In genomic region chr13:73898276-73898675, GRCh38 we compare ENCODE assay signal across 19 cellular contexts.
A peak's percentile ranks its signal among the peaks of the same experiment; 100 is the strongest.
DNase-seq lines count a peak whose midpoint lies in the region; TF ChIP-seq lines count a peak whose summit lies in the region.
"Had no signal": no experiment of that assay in that cellular context is flagged by ENCODE, and none has a peak within 500 bp of the region (broad histone marks: within the 10 kb centered on the region; RNA-seq: fewer than 3 reads in every experiment).

No MANE protein-coding gene starts in this region.

- no peaks in the 10 kb centered on the region for H3K27me3 ChIP-seq in BE2C
- H3K27me3 ChIP-seq: tibial artery had no signal

- H3K36me3 ChIP-seq in BE2C, result no peaks in the 10 kb centered on the region
- H3K36me3 ChIP-seq: prostate gland, tibial artery had no signal

- no peak overlapping the region for H3K4me3 ChIP-seq in BE2C (ENCODE audit: low read depth, low read length)
- H3K4me3 ChIP-seq: prostate gland, tibial artery had no signal

- H3K4me1 ChIP-seq in BE2C, result peaks cover 47% of the 10 kb centered on the region
- H3K4me1 ChIP-seq: Caco-2, prostate gland had no signal

- no peaks in the 10 kb centered on the region for H3K9me3 ChIP-seq in BE2C
- H3K9me3 ChIP-seq: Caco-2, prostate gland, tibial artery had no signal

- DNase-seq in BE2C (peak; percentile 20), GM04504 (ENCODE audit: low read depth) (peak; percentile 21), RPMI7951 (ENCODE audit: low read depth) (peak; percentile 57), left kidney (ENCODE audit: low read depth, low spot score) (peak; percentile 20), HPDE6-E6E7 (ENCODE audit: extremely low spot score) (no peak), HuH-7 (ENCODE audit: low spot score) (no peak)
- no peak for DNase-seq in stimulated activated CD4-positive, alpha-beta T cell treated with anti-CD3 and anti-CD28 coated beads, Interleukin-12 subunit alpha, Interleukin-12 subunit beta, amount 100 ng/mL, for 4 hours
- no peak for DNase-seq in activated CD8-positive, alpha-beta memory T cell treated with anti-CD3 and anti-CD28 coated beads for 24 hours
- DNase-seq: activated T-cell treated with anti-CD3 and anti-CD28 coated beads, Interleukin-2, amount 50 U/mL, for 72 hours; Caco-2; endodermal cell; left colon; midbrain; MM.1S; NCI-H82; stimulated activated CD4-positive, alpha-beta T cell treated with anti-CD3 and anti-CD28 coated beads, Interleukin-2, amount 100 ng/mL, for 48 hours; stimulated activated naive CD8-positive, alpha-beta T cell treated with anti-CD3 and anti-CD28 coated beads, Interleukin-15, Interleukin-2, amounts not matched to agents 100 U/mL and 50 U/mL, for 24 hours; tibial artery had no signal

- no peak for TF ChIP-seq CTCF in BE2C (IDR thresholded peaks at IDR 0.05; ENCODE audit: low read depth, low read length)

Comparison
In these comparisons a context has a peak if more than half of its experiments do, and no peak if none do; other contexts are left out.
1. DNase-seq: peak in BE2C (single experiment), GM04504 (single experiment), RPMI7951 (single experiment) and left kidney (single experiment); none in stimulated activated CD4-positive, alpha-beta T cell treated with anti-CD3 and anti-CD28 coated beads, Interleukin-12 subunit alpha, Interleukin-12 subunit beta, amount 100 ng/mL, for 4 hours (single experiment), activated CD8-positive, alpha-beta memory T cell treated with anti-CD3 and anti-CD28 coated beads for 24 hours (single experiment), HPDE6-E6E7 (single experiment) and HuH-7 (single experiment).